ENCODE assay signal across 11 cellular contexts in the genomic region with DNA sequence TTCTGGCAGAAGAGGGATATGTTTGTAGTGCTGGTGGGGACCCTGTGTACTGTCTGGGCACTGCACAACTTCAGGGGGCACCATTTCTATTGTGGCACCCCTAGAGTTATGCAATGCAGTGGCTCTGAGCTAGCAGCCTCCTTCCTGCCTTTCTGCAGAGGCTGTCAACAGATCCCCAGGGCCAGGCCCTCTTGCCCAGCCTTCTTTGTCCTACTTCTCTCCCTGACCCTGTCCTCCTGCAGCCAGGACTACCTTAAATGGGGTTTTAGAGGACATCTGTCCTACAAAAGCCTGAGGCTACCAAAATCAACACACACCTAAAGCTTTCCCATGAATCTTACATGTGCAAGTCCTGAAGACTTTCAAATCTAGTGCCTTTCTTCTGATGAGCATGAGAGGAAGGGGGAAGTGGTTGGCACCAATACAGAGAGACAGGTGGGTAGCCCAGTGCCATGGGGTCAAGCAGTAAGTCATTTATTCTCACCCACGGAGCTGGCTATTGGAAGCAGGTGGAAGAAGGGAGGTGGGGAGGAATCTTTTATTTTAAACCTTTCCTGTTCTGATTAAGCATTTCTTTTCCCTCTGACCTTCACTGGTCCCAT. TPM values are rescaled to one million over a fixed set of nuclear protein-coding genes. Genes with fewer than 3 reads are reported as not detected.
A peak's percentile ranks its signal among the peaks of the same experiment; 100 is the strongest.
DNase-seq lines count a peak whose midpoint lies in the region; ATAC-seq and TF ChIP-seq lines count a peak whose summit lies in the region.
"Had no signal": no experiment of that assay in that cellular context is flagged by ENCODE, and none has a peak within 500 bp of the region (broad histone marks: within the 10 kb centered on the region; RNA-seq: fewer than 3 reads in every experiment).

No MANE protein-coding gene starts in this region.

- H3K9me3 Mint-ChIP-seq in activated CD8-positive, alpha-beta memory T cell treated with anti-CD3 and anti-CD28 coated beads, Interleukin-2, amount 10 ng/mL, durations not matched to agents 7 days and 5 days (ENCODE audit: low read depth): no peaks in the 10 kb centered on the region

- H3K9me3 ChIP-seq in esophagus muscularis mucosa: no peaks in the 10 kb centered on the region

- intact Hi-C loops in dorsolateral prefrontal cortex (cut with DNase I) (no loop called here), esophagus muscularis mucosa (cut with DNase I) (no loop called here)

- 69% methylated on average over 1 of the region's 1 CpG for WGBS in esophagus muscularis mucosa

- no peaks in the 10 kb centered on the region for H3K27me3 Mint-ChIP-seq in activated CD8-positive, alpha-beta memory T cell treated with anti-CD3 and anti-CD28 coated beads, Interleukin-2, amount 10 ng/mL, durations not matched to agents 7 days and 5 days

- POLR2A ChIA-PET in HEK293T (lab: Yijun Ruan, JAX): no interaction called here

- peak overlapping the region; percentile 83 for H3K4me3 Mint-ChIP-seq in activated CD8-positive, alpha-beta memory T cell treated with anti-CD3 and anti-CD28 coated beads, Interleukin-2, amount 10 ng/mL, durations not matched to agents 7 days and 5 days

- DNase-seq in activated CD8-positive, alpha-beta memory T cell treated with anti-CD3 and anti-CD28 coated beads, Interleukin-2, amount 10 ng/mL, durations not matched to agents 7 days and 5 days: no peak
- DNase-seq in activated CD8-positive, alpha-beta memory T cell treated with anti-CD3 and anti-CD28 coated beads for 24 hours: no peak
- DNase-seq in NB4 (ENCODE audit: low read depth): peak; percentile 39
- DNase-seq in dorsolateral prefrontal cortex: peak in 2 of 10 donors; percentile 4 to 22
- DNase-seq in brain microvascular endothelial cell: no peak
- no peak for DNase-seq in esophagus muscularis mucosa (ENCODE audit: extremely low spot score)
- no peak for DNase-seq in HEK293T (ENCODE audit: extremely low spot score)
- DNase-seq: ACHN, DMS79 treated with DMSO at 0.1 percent for 48 hours, mesenchymal stem cell had no signal

- H3K27ac ChIP-seq in dorsolateral prefrontal cortex: peak overlapping the region in 55 of 59 donors; percentile 1 to 98 (median 92)
- peak overlapping the region in 5 of 21 experiments; percentile 86 to 95 (median 91) for H3K27ac ChIP-seq in skin epidermis
- no peak overlapping the region for H3K27ac ChIP-seq in brain microvascular endothelial cell
- H3K27ac ChIP-seq in esophagus muscularis mucosa (replicated peaks in 1 of 4): peak overlapping the region in 1 of 4 donors; percentile 11

- TF ChIP-seq POLR2A in NB4 (IDR thresholded peaks at IDR 0.05; ENCODE audit: extremely low read depth, insufficient read length) (no peak), esophagus muscularis mucosa (IDR thresholded peaks at IDR 0.05; ENCODE audit: low read depth) (no peak)

- peaks cover 17% of the 10 kb centered on the region for H3K36me3 Mint-ChIP-seq in activated CD8-positive, alpha-beta memory T cell treated with anti-CD3 and anti-CD28 coated beads, Interleukin-2, amount 10 ng/mL, durations not matched to agents 7 days and 5 days

- peaks cover 71% of the 10 kb centered on the region for H3K4me1 Mint-ChIP-seq in activated CD8-positive, alpha-beta memory T cell treated with anti-CD3 and anti-CD28 coated beads, Interleukin-2, amount 10 ng/mL, durations not matched to agents 7 days and 5 days

- peak overlapping the region; percentile 89 for H3K27ac Mint-ChIP-seq in activated CD8-positive, alpha-beta memory T cell treated with anti-CD3 and anti-CD28 coated beads, Interleukin-2, amount 10 ng/mL, durations not matched to agents 7 days and 5 days

- H3K36me3 ChIP-seq in brain microvascular endothelial cell (replicated peaks) (no peaks in the 10 kb centered on the region), esophagus muscularis mucosa (no peaks in the 10 kb centered on the region)

- TF ChIP-seq EP300 in esophagus muscularis mucosa (IDR thresholded peaks at IDR 0.05): no peak

- in situ Hi-C loops in brain microvascular endothelial cell (cut with HindIII; ENCODE audit: low pct_ligation_motif_present, low sequenced_read_pairs): no loop called here

- H3K4me3 ChIP-seq in NB4 (ENCODE audit: low read depth, low read length): no peak overlapping the region
- peak overlapping the region in 57 of 59 donors; percentile 5 to 95 (median 78) for H3K4me3 ChIP-seq in dorsolateral prefrontal cortex
- H3K4me3 ChIP-seq in skin epidermis: peak overlapping the region in 6 of 7 experiments; percentile 22 to 49 (median 41)
- H3K4me3 ChIP-seq in brain microvascular endothelial cell (ENCODE audit: low read depth, low read length): no peak overlapping the region
- no peak overlapping the region for H3K4me3 ChIP-seq in esophagus muscularis mucosa

- no peak for ATAC-seq in activated CD8-positive, alpha-beta memory T cell treated with anti-CD3 and anti-CD28 coated beads, Interleukin-2, amount 10 ng/mL, durations not matched to agents 7 days and 5 days

- TF ChIP-seq CTCF in NB4 (IDR thresholded peaks at IDR 0.05; ENCODE audit: low read depth, low read length): no peak
- TF ChIP-seq CTCF in dorsolateral prefrontal cortex (IDR thresholded peaks at IDR 0.05 in 54 of 56, conservative IDR thresholded peaks at IDR 0.05 in 2 of 56; ENCODE audit: low read depth in 1 of 56, partially characterized antibody in 56 of 56): no peak
- no peak for TF ChIP-seq CTCF in brain microvascular endothelial cell (IDR thresholded peaks at IDR 0.05; ENCODE audit: low read depth, low read length, missing control alignments)
- no peak for TF ChIP-seq CTCF in esophagus muscularis mucosa (IDR thresholded peaks at IDR 0.05)

- peaks cover 19 to 26% (median 24%) of the 10 kb centered on the region in 4 donors for H3K4me1 ChIP-seq in esophagus muscularis mucosa

- CTCF ChIA-PET in activated CD8-positive, alpha-beta memory T cell treated with anti-CD3 and anti-CD28 coated beads, Interleukin-2, amount 10 ng/mL, durations not matched to agents 7 days and 5 days (lab: Charles Lee): interaction anchor here (0.6 to 2.2 kb wide), 5 partner anchors 12 to 254 kb away, joined by 3 to 8 read pairs (median 4); no protein-coding TSS in a partner anchor
- CTCF ChIA-PET in HEK293T (lab: Yijun Ruan, JAX): no interaction called here

- no peaks in the 10 kb centered on the region for H3K27me3 ChIP-seq in dorsolateral prefrontal cortex
- H3K27me3 ChIP-seq in brain microvascular endothelial cell (replicated peaks): peaks cover 22% of the 10 kb centered on the region
- peaks cover 9 to 36% (median 20%) of the 10 kb centered on the region in 4 donors for H3K27me3 ChIP-seq in esophagus muscularis mucosa

TF ChIP-seq in HEK293T, 16 proteins besides CTCF, POLR2A, EP300 and RAD21:
- TF ChIP-seq BHLHE40 (IDR thresholded peaks at IDR 0.05; ENCODE audit: borderline replicate concordance): no peak
- TF ChIP-seq SUZ12 (IDR thresholded peaks at IDR 0.05): no peak
- no peak for TF ChIP-seq ARNT (IDR thresholded peaks at IDR 0.05)
- no peak for TF ChIP-seq ZNF384 (IDR thresholded peaks at IDR 0.05)
- TF ChIP-seq L3MBTL2 (conservative IDR thresholded peaks at IDR 0.05): no peak
- TF ChIP-seq NFRKB (IDR thresholded peaks at IDR 0.05): no peak
- TF ChIP-seq SP1 (IDR thresholded peaks at IDR 0.05): no peak
- no peak for TF ChIP-seq FOXM1 (IDR thresholded peaks at IDR 0.05; ENCODE audit: borderline replicate concordance)
- TF ChIP-seq FOXK2 (IDR thresholded peaks at IDR 0.05): no peak
- TF ChIP-seq ELF4 (IDR thresholded peaks at IDR 0.05): no peak
- no peak for TF ChIP-seq PKNOX1 (IDR thresholded peaks at IDR 0.05)
- no peak for TF ChIP-seq LEF1 (IDR thresholded peaks at IDR 0.05; ENCODE audit: borderline replicate concordance)
- TF ChIP-seq TARDBP (IDR thresholded peaks at IDR 0.05): no peak
- no peak for TF ChIP-seq CTBP1 (IDR thresholded peaks at IDR 0.05; ENCODE audit: borderline replicate concordance)
- TF ChIP-seq HDGF (IDR thresholded peaks at IDR 0.05; ENCODE audit: borderline replicate concordance): no peak

RNA-seq across cellular contexts. Expression of gene SPOCK2, which starts 2.4 kb away (rescaled TPM):
- 100 to 1,000 TPM in 1 of 2 experiments, 10 to 100 TPM in 1; 51.9 to 127 TPM for total RNA-seq in activated CD8-positive, alpha-beta memory T cell treated with anti-CD3 and anti-CD28 coated beads, Interleukin-2, amount 10 ng/mL, durations not matched to agents 7 days and 5 days
- total RNA-seq in dorsolateral prefrontal cortex (100 to 1,000 TPM in 119 of 120 experiments, 10 to 100 TPM in 1; 94.6 to 335 (median 260) TPM), esophagus muscularis mucosa (10 to 100 TPM in 1 of 4 donors, 1 to 10 TPM in 3; 4.6 to 12.1 (median 7.8) TPM)

Comparison
In these comparisons a context has a peak if more than half of its experiments do, and no peak if none do; other contexts are left out.
1. H3K4me3 ChIP-seq: peak in dorsolateral prefrontal cortex (57 of 59) and skin epidermis (6 of 7); none in NB4 (single experiment), brain microvascular endothelial cell (single experiment) and esophagus muscularis mucosa (0 of 4).
2. RNA of gene SPOCK2, which starts 2.4 kb away (total RNA-seq): 94.6 to 335 TPM in dorsolateral prefrontal cortex and 51.9 to 127 TPM in activated CD8-positive, alpha-beta memory T cell treated with anti-CD3 and anti-CD28 coated beads, Interleukin-2, amount 10 ng/mL, durations not matched to agents 7 days and 5 days; 4.6 to 12.1 TPM in esophagus muscularis mucosa; every median in the first group is over 4 times any median in the second.